ENCODE assay signal across 1 cellular context in the genomic region with DNA sequence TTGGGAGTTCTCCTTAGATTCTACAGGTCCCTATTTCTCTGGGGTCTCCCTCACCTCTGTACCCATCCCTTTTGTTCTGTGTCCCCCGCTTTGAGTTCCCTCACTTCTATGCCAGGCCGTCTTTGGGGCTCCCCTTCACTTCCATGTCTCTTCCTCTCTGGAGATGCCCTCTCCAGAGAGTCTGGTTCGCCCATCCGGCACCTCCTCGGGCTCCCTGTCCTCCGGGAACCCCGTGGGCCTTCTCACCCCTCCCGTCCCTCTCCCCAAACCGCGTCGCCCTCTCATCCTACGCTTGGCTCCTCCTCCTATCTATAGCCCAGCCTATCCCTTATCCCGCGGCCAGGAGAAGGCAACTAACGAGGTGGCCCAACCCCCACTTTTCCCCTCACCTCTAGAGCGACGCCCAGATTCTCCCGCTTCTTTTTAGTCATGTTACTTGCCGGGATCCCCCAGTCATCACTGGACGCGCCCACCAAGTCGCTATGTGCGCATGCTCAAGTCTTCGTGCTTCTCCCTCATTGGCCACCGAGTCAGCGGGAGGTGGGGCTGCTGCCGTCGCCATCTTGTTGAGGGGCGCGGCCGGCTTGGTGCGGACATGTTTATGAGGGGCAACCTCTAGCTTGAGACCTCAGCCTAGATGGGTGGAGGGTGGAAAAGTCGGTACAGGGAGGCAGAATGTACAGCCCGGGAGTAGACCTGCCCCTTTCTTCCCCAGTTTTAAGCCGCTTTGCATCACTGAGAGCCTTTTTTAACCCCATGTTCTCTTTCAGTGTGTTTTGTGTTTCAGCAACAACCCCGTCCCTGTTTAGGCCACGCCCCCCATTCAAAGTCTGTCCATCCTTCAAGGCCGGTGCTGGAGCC.
TF ChIP-seq lines count a peak whose summit lies in the region.

Gene CCDC167, minus strand, starts transcription at position 461 of the 861 bp plus-strand sequence. Its CDS starts 30 bp downstream, at position 431.

TF ChIP-seq in WTC11, 78 proteins besides CTCF, POLR2A, EP300 and RAD21 (continued from another document):
- no peak for TF ChIP-seq E2F1 (CRISPR knock-in tag; IDR thresholded peaks at IDR 0.05)
- TF ChIP-seq SOX15 (CRISPR knock-in tag; IDR thresholded peaks at IDR 0.05): no peak
